ENCODE assay signal across 22 cellular contexts in genomic region chr12:129790331-129790730, GRCh38.
DNase-seq lines count a peak whose midpoint lies in the region; ATAC-seq, FAIRE-seq and TF ChIP-seq lines count a peak whose summit lies in the region.
"Had no signal": no experiment of that assay in that cellular context is flagged by ENCODE, and none has a peak within 500 bp of the region (broad histone marks: within the 10 kb centered on the region; RNA-seq: fewer than 3 reads in every experiment).

No MANE protein-coding gene starts in this region.

- TF ChIP-seq POLR2A in H1 (IDR thresholded peaks at IDR 0.05; ENCODE audit: control extremely low read depth in 1 of 2, low read depth in 2 of 2, low read length in 2 of 2) (no peak), prostate gland (IDR thresholded peaks at IDR 0.05) (no peak)

- H3K79me1 ChIP-seq in H1 (ENCODE audit: low read depth, low read length), result no peaks in the 10 kb centered on the region
- no peaks in the 10 kb centered on the region for H3K79me1 ChIP-seq in mesendoderm (ENCODE audit: low read length)

- no peaks in the 10 kb centered on the region for H3K9me2 ChIP-seq in SK-N-SH

- no peak overlapping the region for H3K9ac ChIP-seq in SK-N-SH
- H3K9ac ChIP-seq in H1 (replicated peaks in 1 of 4; ENCODE audit: extremely low read depth in 1 of 4, low read depth in 3 of 4, low read length in 3 of 4), result no peak overlapping the region
- no peak overlapping the region for H3K9ac ChIP-seq in mesendoderm (ENCODE audit: low read length)
- H3K9ac ChIP-seq: BLaER1 treated with 17β-estradiol and CSF1 and Interleukin-3, amounts not matched to agents 10 nM and 100 nM had no signal

- ATAC-seq in SK-N-SH treated with all-trans-retinoic acid at 6 μM for 48 hours, result no peak
- no peak for ATAC-seq in mucosa of descending colon
- ATAC-seq: A549; CD8-positive, alpha-beta T cell; GM12878 had no signal

- no peaks in the 10 kb centered on the region for H3K23me2 ChIP-seq in H1 (ENCODE audit: low read depth, low read length)

- H3K18ac ChIP-seq in H1 (ENCODE audit: extremely low read depth, low read length), result peak overlapping the region; percentile 24; the same call in 1 of the 2 replicates
- H3K18ac ChIP-seq in mesendoderm (ENCODE audit: low read length), result no peak overlapping the region

- H2BK20ac ChIP-seq in H1 (ENCODE audit: low read length), result no peak overlapping the region

- H2BK120ac ChIP-seq in H1 (replicated peaks; ENCODE audit: low read depth, low read length) (no peak overlapping the region), mesendoderm (ENCODE audit: low read depth, low read length) (no peak overlapping the region)

- TF ChIP-seq RAD21 in SK-N-SH (IDR thresholded peaks at IDR 0.05; ENCODE audit: low read length) (no peak), H1 (IDR thresholded peaks at IDR 0.05 in 1 of 2, conservative IDR thresholded peaks at IDR 0.05 in 1 of 2; ENCODE audit: low read depth in 2 of 2, low read length in 2 of 2) (no peak)

- H3K79me2 ChIP-seq in SK-N-SH (ENCODE audit: insufficient read depth), result no peaks in the 10 kb centered on the region
- 0 out of 4 replicates have a peak, but pooled peaks cover 0 to 9% of the 10 kb centered on the region in 2 experiments for H3K79me2 ChIP-seq in H1 (ENCODE audit: control insufficient read depth in 1 of 2, insufficient read depth in 2 of 2, low read length in 2 of 2)
- no peaks in the 10 kb centered on the region for H3K79me2 ChIP-seq in mesendoderm (ENCODE audit: control insufficient read depth, insufficient read depth, low read length)

- H3K4me1 ChIP-seq in SK-N-SH (ENCODE audit: control insufficient read depth in 1 of 2, insufficient read depth in 2 of 2, low read depth in 1 of 2, low read length in 1 of 2) (peaks cover 0 to 16% of the 10 kb centered on the region in 2 experiments; a peak in 2 of 4 replicates), H1 (replicated peaks in 1 of 4; ENCODE audit: control insufficient read depth in 3 of 4, insufficient read depth in 4 of 4, low read length in 3 of 4) (peaks cover 6 to 24% (median 17%) of the 10 kb centered on the region in 4 experiments), mesendoderm (ENCODE audit: control insufficient read depth, low read depth, low read length) (peaks cover 2% of the 10 kb centered on the region), prostate gland (replicated peaks) (no peaks in the 10 kb centered on the region), mucosa of descending colon (ENCODE audit: low read depth) (no peaks in the 10 kb centered on the region)
- H3K4me1 ChIP-seq: A549; BLaER1 treated with 17β-estradiol and CSF1 and Interleukin-3, amounts not matched to agents 10 nM and 100 nM; Caco-2 had no signal

- H3K4me2 ChIP-seq in SK-N-SH, result no peak overlapping the region
- no peak overlapping the region; a peak in 1 of 4 replicates for H3K4me2 ChIP-seq in H1 (ENCODE audit: insufficient read depth in 1 of 2, low read depth in 2 of 2, low read length in 2 of 2)
- no peak overlapping the region for H3K4me2 ChIP-seq in mesendoderm (ENCODE audit: low read length)
- H3K4me2 ChIP-seq: A549; BLaER1 treated with 17β-estradiol and CSF1 and Interleukin-3, amounts not matched to agents 10 nM and 100 nM had no signal

- H3K27ac ChIP-seq in SK-N-SH (ENCODE audit: low read depth in 2 of 2, low read length in 1 of 2) (peak overlapping the region in 1 of 2 experiments; percentile 76; a peak in 2 of 4 replicates), H1 (ENCODE audit: low read depth, low read length) (no peak overlapping the region), mesendoderm (ENCODE audit: low read depth, low read length) (no peak overlapping the region), prostate gland (no peak overlapping the region)
- H3K27ac ChIP-seq: 22Rv1; A549; BLaER1 treated with 17β-estradiol and CSF1 and Interleukin-3, amounts not matched to agents 10 nM and 100 nM; C4-2B had no signal

- no peak overlapping the region for H3K4ac ChIP-seq in H1 (replicated peaks; ENCODE audit: insufficient read length, low read depth, low read length)
- no peak overlapping the region for H3K4ac ChIP-seq in mesendoderm (ENCODE audit: low read depth, low read length)

- H3K36me3 ChIP-seq in SK-N-SH (replicated peaks in 1 of 2; ENCODE audit: control insufficient read depth in 1 of 2, insufficient read depth in 2 of 2, low read length in 1 of 2) (no peaks in the 10 kb centered on the region), H1 (ENCODE audit: control insufficient read depth in 2 of 4, insufficient read depth in 4 of 4, low read length in 3 of 4) (no peaks in the 10 kb centered on the region), mesendoderm (ENCODE audit: control insufficient read depth, insufficient read depth, low read length) (no peaks in the 10 kb centered on the region), prostate gland (no peaks in the 10 kb centered on the region), mucosa of descending colon (ENCODE audit: low read depth) (no peaks in the 10 kb centered on the region)
- H3K36me3 ChIP-seq: BLaER1 treated with 17β-estradiol and CSF1 and Interleukin-3, amounts not matched to agents 10 nM and 100 nM had no signal

- WGBS in SK-N-SH (ENCODE audit: low lambda C conversion rate), result 0% methylated on average over 2 of the region's 6 CpGs
- 54% methylated on average over 6 of the region's 6 CpGs; no CpG with 5 or more reads in 1 of the 2 experiments for WGBS in H1 (ENCODE audit: extremely low coverage in 1 of 2, insufficient coverage in 1 of 2, insufficient read length in 1 of 2, insufficient replicate concordance in 2 of 2, low coverage in 1 of 2, low lambda C conversion rate in 2 of 2, missing lambda C conversion rate in 1 of 2), 2 experiments
- WGBS in mesendoderm (ENCODE audit: extremely low coverage, insufficient coverage, low lambda C conversion rate), result no CpG with 5 or more reads among the region's 6 CpGs
- 49% methylated on average over 6 of the region's 6 CpGs for WGBS in prostate gland

- H2AK5ac ChIP-seq in H1 (ENCODE audit: low read depth, low read length) (no peak overlapping the region), mesendoderm (ENCODE audit: low read length) (no peak overlapping the region)

- H4K8ac ChIP-seq in H1 (ENCODE audit: extremely low read depth, insufficient read depth, low read length) (no peak overlapping the region), mesendoderm (ENCODE audit: low read depth, low read length) (no peak overlapping the region)

- H3K9me3 ChIP-seq in SK-N-SH, result no peaks in the 10 kb centered on the region; the same call in 1 of the 2 replicates
- H3K9me3 ChIP-seq in H1 (ENCODE audit: insufficient read depth in 2 of 2, low read depth in 1 of 2, low read length in 1 of 2), result no peaks in the 10 kb centered on the region
- H3K9me3 ChIP-seq in prostate gland, result no peaks in the 10 kb centered on the region
- peaks cover 6% of the 10 kb centered on the region for H3K9me3 ChIP-seq in mucosa of descending colon
- H3K9me3 ChIP-seq: A549, Caco-2 had no signal

- H2BK5ac ChIP-seq in H1 (ENCODE audit: low read depth, low read length) (peak overlapping the region; percentile 71; the same call in 1 of the 2 replicates), mesendoderm (ENCODE audit: low read length) (no peak overlapping the region)

- H2BK15ac ChIP-seq in H1 (ENCODE audit: low read length) (no peak overlapping the region), mesendoderm (replicated peaks; ENCODE audit: low read depth) (no peak overlapping the region)

- H4K20me1 ChIP-seq in SK-N-SH (ENCODE audit: insufficient read depth), result no peaks in the 10 kb centered on the region
- no peaks in the 10 kb centered on the region for H4K20me1 ChIP-seq in H1 (replicated peaks in 1 of 2; ENCODE audit: control insufficient read depth in 1 of 2, insufficient read depth in 2 of 2, low read length in 2 of 2)
- H4K20me1 ChIP-seq: BLaER1 treated with 17β-estradiol and CSF1 and Interleukin-3, amounts not matched to agents 10 nM and 100 nM had no signal

- no peak for TF ChIP-seq CTCF in SK-N-SH (IDR thresholded peaks at IDR 0.05)
- no peak for TF ChIP-seq CTCF in H1 (IDR thresholded peaks at IDR 0.05; ENCODE audit: control extremely low read depth in 1 of 3, insufficient read depth in 1 of 3, low read depth in 1 of 3, low read length in 3 of 3)
- no peak for TF ChIP-seq CTCF in prostate gland (IDR thresholded peaks at IDR 0.05)
- no peak for TF ChIP-seq CTCF in mucosa of descending colon (IDR thresholded peaks at IDR 0.05)

- no peak overlapping the region for H4K91ac ChIP-seq in H1 (replicated peaks; ENCODE audit: insufficient read length, low read length)

- no peaks in the 10 kb centered on the region for H3F3A ChIP-seq in SK-N-SH (replicated peaks; ENCODE audit: insufficient read depth)

- H4K5ac ChIP-seq in H1 (ENCODE audit: insufficient read length, low read depth, low read length) (no peak overlapping the region), mesendoderm (ENCODE audit: low read length) (no peak overlapping the region)

- DNase-seq in SK-N-SH, result peak; percentile 19
- no peak for DNase-seq in H1 (ENCODE audit: low read depth in 1 of 2, low spot score in 2 of 2)
- DNase-seq in mesendoderm, result peak; percentile 61
- no peak for DNase-seq in prostate gland (ENCODE audit: low spot score)
- DNase-seq in mucosa of descending colon, result no peak
- no peak for DNase-seq in GDM1 (lab: John Stamatoyannopoulos, UW)
- DNase-seq: AML-193; Caco-2; Calu3; CD4-positive, alpha-beta T cell; CD8-positive, alpha-beta T cell; DMS79 treated with DMSO at 0.1 percent for 48 hours had no signal

- H3K14ac ChIP-seq in H1 (ENCODE audit: insufficient read length), result no peak overlapping the region

- H3K23ac ChIP-seq in H1 (ENCODE audit: insufficient read length), result no peak overlapping the region
- no peak overlapping the region for H3K23ac ChIP-seq in mesendoderm (ENCODE audit: low read length)

- H2AFZ ChIP-seq in SK-N-SH (ENCODE audit: low read depth), result no peak overlapping the region
- no peak overlapping the region for H2AFZ ChIP-seq in H1 (ENCODE audit: low read length)

- TF ChIP-seq EP300 in SK-N-SH (IDR thresholded peaks at IDR 0.05; ENCODE audit: borderline replicate concordance in 1 of 2, low read depth in 1 of 2, low read length in 1 of 2), result no peak
- TF ChIP-seq EP300 in H1 (IDR thresholded peaks at IDR 0.05; ENCODE audit: borderline replicate concordance in 1 of 2, low read depth in 2 of 2, low read length in 2 of 2), result no peak

- POLR2A ChIA-PET in SK-N-SH (lab: Yijun Ruan, JAX), result no interaction called here
- POLR2A ChIA-PET in H1 (lab: Charles Lee; ENCODE audit: partially characterized antibody), result no interaction called here

- H3K56ac ChIP-seq in H1 (replicated peaks; ENCODE audit: insufficient read length, low read depth, low read length) (no peak overlapping the region), mesendoderm (ENCODE audit: low read length) (peak overlapping the region; percentile 22)

- no peaks in the 10 kb centered on the region for H3K27me3 ChIP-seq in SK-N-SH (ENCODE audit: insufficient read depth)
- H3K27me3 ChIP-seq in H1 (replicated peaks in 1 of 4; ENCODE audit: control insufficient read depth in 3 of 4, extremely low read depth in 1 of 4, insufficient read depth in 3 of 4, low read length in 3 of 4), result no peaks in the 10 kb centered on the region
- H3K27me3 ChIP-seq in mesendoderm (ENCODE audit: insufficient read depth, low read length, poor library complexity), result no peaks in the 10 kb centered on the region
- H3K27me3 ChIP-seq in prostate gland (replicated peaks; ENCODE audit: insufficient read depth), result no peaks in the 10 kb centered on the region
- H3K27me3 ChIP-seq: BLaER1 treated with 17β-estradiol and CSF1 and Interleukin-3, amounts not matched to agents 10 nM and 100 nM had no signal

- CTCF ChIA-PET in SK-N-SH (lab: Yijun Ruan, JAX) (interaction anchor here (1.8 kb wide), 1 partner anchor 11 kb away, joined by 4 read pairs; no protein-coding TSS in a partner anchor), H1 (lab: Charles Lee; ENCODE audit: partially characterized antibody) (interaction anchor here (2.6 kb wide), 1 partner anchor 13 kb away, joined by 8 read pairs; no protein-coding TSS in a partner anchor)

- FAIRE-seq in H1 (lab: Jason Lieb, UNC), result peak; percentile 24
- FAIRE-seq: A549, D721Med, G401.6, GM12878, GM12892, GM18507 had no signal

- intact Hi-C loops in prostate gland (cut with DNase I), result no loop called here
- intact Hi-C loops in mucosa of descending colon (cut with DNase I, micrococcal nuclease), result no loop called here

- peak overlapping the region; percentile 19; the same call in 1 of the 2 replicates for H2BK12ac ChIP-seq in H1 (ENCODE audit: low read depth, low read length)

- H3K4me3 ChIP-seq in SK-N-SH (ENCODE audit: low read depth in 2 of 2, low read length in 1 of 2), result no peak overlapping the region
- H3K4me3 ChIP-seq in H1 (ENCODE audit: extremely low read depth in 1 of 4, insufficient read depth in 2 of 4, low read depth in 3 of 4, low read length in 4 of 4), result no peak overlapping the region
- H3K4me3 ChIP-seq in mesendoderm (ENCODE audit: low read length), result no peak overlapping the region
- no peak overlapping the region for H3K4me3 ChIP-seq in prostate gland
- no peak overlapping the region for H3K4me3 ChIP-seq in mucosa of descending colon
- H3K4me3 ChIP-seq: A549; BLaER1 treated with 17β-estradiol and CSF1 and Interleukin-3, amounts not matched to agents 10 nM and 100 nM; GM12878 had no signal

Comparison
In these comparisons a context has a peak if more than half of its experiments do, and no peak if none do; other contexts are left out.
1. DNase-seq: peak in SK-N-SH (single experiment) and mesendoderm (single experiment); none in H1 (0 of 2), prostate gland (single experiment), mucosa of descending colon (0 of 3) and GDM1 (single experiment).